26 cellular contexts compared by ENCODE assay signal in genomic region chr15:62805502-62805901, GRCh38.
"Had no signal": no experiment of that assay in that cellular context is flagged by ENCODE, and none has a peak within 500 bp of the region (broad histone marks: within the 10 kb centered on the region; RNA-seq: fewer than 3 reads in every experiment).

No MANE protein-coding gene starts in this region.

- H3K79me2 ChIP-seq: parathyroid adenoma had no signal

- H3K4me3 ChIP-seq: neural progenitor cell, ovary, psoas muscle, right lobe of liver, sigmoid colon, suprapubic skin, testis, tibial artery, transverse colon, upper lobe of left lung, vagina had no signal

- H3K9ac ChIP-seq: neural progenitor cell, parathyroid adenoma had no signal

- DNase-seq: naive thymus-derived CD8-positive, alpha-beta T cell; nephron progenitor cell; occipital lobe; ovary; psoas muscle; right cardiac atrium; right lobe of liver; sigmoid colon; small intestine; stimulated activated CD4-positive, alpha-beta T cell treated with anti-CD3 and anti-CD28 coated beads, Interleukin-15, amount 100 ng/mL, for 24 hours; stimulated activated CD4-positive, alpha-beta T cell treated with anti-CD3 and anti-CD28 coated beads, Interleukin-2, amount 100 ng/mL, for 24 hours; stimulated activated CD4-positive, alpha-beta T cell treated with anti-CD3 and anti-CD28 coated beads, Interleukin-2, amount 100 ng/mL, for 48 hours; stimulated activated CD4-positive, alpha-beta T cell treated with anti-CD3 and anti-CD28 coated beads, Interleukin-4, amount 100 ng/mL, for 24 hours; stimulated activated CD8-positive, alpha-beta memory T cell treated with anti-CD3 and anti-CD28 coated beads, Interleukin-4, amount 100 ng/mL, for 48 hours; stimulated activated naive CD4-positive, alpha-beta T cell; stimulated activated naive CD8-positive, alpha-beta T cell treated with anti-CD3 and anti-CD28 coated beads, Interleukin-15, amount 100 ng/mL, for 72 hours; stimulated activated naive CD8-positive, alpha-beta T cell treated with anti-CD3 and anti-CD28 coated beads, Interleukin-15, Interleukin-2, amounts not matched to agents 100 U/mL and 50 U/mL, for 24 hours; substantia nigra; testis; tibial artery; transverse colon; upper lobe of left lung had no signal

- H3K27ac ChIP-seq: neural progenitor cell, ovary, parathyroid adenoma, psoas muscle, right lobe of liver, sigmoid colon, suprapubic skin, testis, tibial artery, transverse colon, upper lobe of left lung, vagina had no signal

- H2AFZ ChIP-seq: neural progenitor cell, parathyroid adenoma had no signal

- H3K9me3 ChIP-seq: ovary, psoas muscle, right lobe of liver, sigmoid colon, suprapubic skin, testis, tibial artery, transverse colon, upper lobe of left lung, vagina had no signal

- H3K4me2 ChIP-seq: neural progenitor cell had no signal

- H3K36me3 ChIP-seq: neural progenitor cell, ovary, right lobe of liver, upper lobe of left lung had no signal

- H3K27me3 ChIP-seq: neural progenitor cell, ovary, right lobe of liver, sigmoid colon, suprapubic skin, testis, tibial artery, transverse colon, upper lobe of left lung, vagina had no signal
